ENCODE assay signal across 29 cellular contexts in the genomic region with DNA sequence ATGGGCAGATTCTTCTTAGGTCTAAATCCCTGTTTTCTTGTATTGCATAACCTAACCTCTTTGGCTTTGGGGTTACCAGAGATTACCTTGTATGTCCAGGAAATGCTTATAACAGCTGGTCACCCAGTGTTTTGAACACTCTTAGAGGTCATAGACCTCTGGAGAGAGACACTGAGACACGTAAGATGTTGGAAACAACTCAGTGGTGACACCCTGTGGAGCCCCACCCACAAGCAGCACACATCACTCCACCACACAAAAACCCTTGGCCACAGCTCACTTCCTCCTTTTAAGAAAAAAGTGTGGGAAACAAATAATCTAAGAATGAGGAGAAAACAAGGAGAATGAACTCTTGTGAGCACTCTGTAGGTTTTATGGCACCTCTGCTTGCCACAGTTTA. TPM values are rescaled to one million over a fixed set of nuclear protein-coding genes. Genes with fewer than 3 reads are reported as not detected.
DNase-seq lines count a peak whose midpoint lies in the region; ATAC-seq, FAIRE-seq and TF ChIP-seq lines count a peak whose summit lies in the region.
"Had no signal": no experiment of that assay in that cellular context is flagged by ENCODE, and none has a peak within 500 bp of the region (broad histone marks: within the 10 kb centered on the region; RNA-seq: fewer than 3 reads in every experiment).

No MANE protein-coding gene starts in this region.

- no peak for TF ChIP-seq EP300 in K562 (IDR thresholded peaks at IDR 0.05; ENCODE audit: low read length)

- TF ChIP-seq CTCF in K562 (IDR thresholded peaks at IDR 0.05 in 2 of 3, conservative IDR thresholded peaks at IDR 0.05 in 1 of 3; ENCODE audit: insufficient read depth in 2 of 3, low read depth in 1 of 3, low read length in 3 of 3) (peak in 1 of 3 experiments; percentile 18; a peak in 2 of 6 replicates), gastrocnemius medialis (IDR thresholded peaks at IDR 0.05 in 4 of 5, conservative IDR thresholded peaks at IDR 0.05 in 1 of 5) (no peak), progenitor cell of endocrine pancreas (IDR thresholded peaks at IDR 0.05; ENCODE audit: unreplicated experiment) (no peak)

- no peak overlapping the region for H3K27ac ChIP-seq in K562 (ENCODE audit: extremely low read depth, low read depth, low read length)
- peak overlapping the region; percentile 41 to 61 (median 50) for H3K27ac ChIP-seq in gastrocnemius medialis
- H3K27ac ChIP-seq: RWPE1, transverse colon had no signal

- no peak overlapping the region for H3K27ac Mint-ChIP-seq in progenitor cell of endocrine pancreas
- H3K27ac Mint-ChIP-seq: CD8-positive, alpha-beta T cell; nephron had no signal

- no peak overlapping the region for H3K9ac ChIP-seq in K562 (ENCODE audit: insufficient read depth in 1 of 2, low read depth in 2 of 2, low read length in 2 of 2)

- POLR2A ChIA-PET in K562 (lab: Yijun Ruan, JAX), result no interaction called here

- H3K27me3 Mint-ChIP-seq in progenitor cell of endocrine pancreas, result no peaks in the 10 kb centered on the region

- no peaks in the 10 kb centered on the region for H3K79me2 ChIP-seq in K562 (ENCODE audit: control insufficient read depth, insufficient read depth, low read length)

- no peaks in the 10 kb centered on the region for H3K36me3 ChIP-seq in K562 (ENCODE audit: control insufficient read depth, insufficient read depth, low read length)
- no peaks in the 10 kb centered on the region for H3K36me3 ChIP-seq in gastrocnemius medialis
- H3K36me3 ChIP-seq: transverse colon had no signal

- H3K4me3 ChIP-seq in K562 (no peak overlapping the region), gastrocnemius medialis (no peak overlapping the region)
- H3K4me3 ChIP-seq: transverse colon had no signal

- no TSS peak for BruUV-seq in K562 (replicated peaks; lab: Mats Ljungman, UMichigan)

- H3K9me3 ChIP-seq in K562 (replicated peaks; ENCODE audit: control insufficient read depth, insufficient read depth, low read depth, low read length), result no peaks in the 10 kb centered on the region; the same call in 1 of the 2 replicates
- H3K9me3 ChIP-seq in gastrocnemius medialis, result peaks cover 0 to 5% (median 0%) of the 10 kb centered on the region in 3 donors

- H3K4me2 ChIP-seq in K562 (ENCODE audit: insufficient read depth, low read length), result no peak overlapping the region

- H3K9me3 Mint-ChIP-seq in progenitor cell of endocrine pancreas (ENCODE audit: low read depth), result peaks cover 45% of the 10 kb centered on the region

- no peaks in the 10 kb centered on the region; a peak in 1 of 5 replicates for H3K27me3 ChIP-seq in K562 (ENCODE audit: control insufficient read depth in 2 of 2, insufficient read depth in 2 of 2, low read length in 2 of 2)
- no peaks in the 10 kb centered on the region for H3K27me3 ChIP-seq in gastrocnemius medialis
- H3K27me3 ChIP-seq: transverse colon had no signal

- TF ChIP-seq POLR2A in K562 (conservative IDR thresholded peaks at IDR 0.05), result no peak
- TF ChIP-seq POLR2A in gastrocnemius medialis (IDR thresholded peaks at IDR 0.05), result no peak

- intact Hi-C loops in Right ventricle myocardium inferior (cut with DNase I), result no loop called here
- intact Hi-C loops in left cardiac atrium (cut with DNase I), result no loop called here
- intact Hi-C loops in K562 (cut with micrococcal nuclease), result no loop called here
- intact Hi-C loops in gastrocnemius medialis (cut with DNase I; ENCODE audit: low total_unique reads), result no loop called here

- H3K4me1 ChIP-seq in K562 (replicated peaks in 1 of 2; ENCODE audit: control insufficient read depth in 2 of 2, insufficient read depth in 2 of 2, low read length in 2 of 2) (no peaks in the 10 kb centered on the region), gastrocnemius medialis (no peaks in the 10 kb centered on the region)
- H3K4me1 ChIP-seq: transverse colon had no signal

- peak; percentile 86 for ATAC-seq in Right ventricle myocardium inferior
- ATAC-seq in left cardiac atrium, result no peak
- peak; percentile 75 for ATAC-seq in K562
- ATAC-seq in gastrocnemius medialis, result peak; percentile 69 to 87
- ATAC-seq: CD8-positive, alpha-beta T cell; SK-N-SH treated with all-trans-retinoic acid at 6 μM for 48 hours had no signal

- no peak for FAIRE-seq in K562 (lab: Jason Lieb, UNC)
- FAIRE-seq: A204.1, H54 had no signal

- H4K20me1 ChIP-seq in K562 (replicated peaks; ENCODE audit: control insufficient read depth, insufficient read depth, low read length), result no peaks in the 10 kb centered on the region

- no peak for TF ChIP-seq RAD21 in K562 (CRISPR knock-in tag; conservative IDR thresholded peaks at IDR 0.05 in 1 of 2, IDR thresholded peaks at IDR 0.05 in 1 of 2)

- CTCF ChIA-PET in K562 (lab: Yijun Ruan, JAX; ENCODE audit: low intra/inter-chr PET ratio), result no interaction called here

- peaks cover 5% of the 10 kb centered on the region for H3K36me3 Mint-ChIP-seq in progenitor cell of endocrine pancreas (ENCODE audit: insufficient read depth)
- H3K36me3 Mint-ChIP-seq: CD8-positive, alpha-beta T cell had no signal

- no peak overlapping the region for H3K4me3 Mint-ChIP-seq in progenitor cell of endocrine pancreas (ENCODE audit: low read depth)
- H3K4me3 Mint-ChIP-seq: CD8-positive, alpha-beta T cell; central memory CD8-positive, alpha-beta T cell; nephron had no signal

- 0% methylated on average over 1 of the region's 1 CpG for WGBS in K562 (ENCODE audit: insufficient coverage, low coverage, missing lambda C conversion rate)

- H3K9me1 ChIP-seq in K562 (ENCODE audit: control insufficient read depth, insufficient read depth, low read length), result no peaks in the 10 kb centered on the region

- DNase-seq in Right ventricle myocardium inferior (ENCODE audit: missing footprints) (no peak), left cardiac atrium (no peak), NOMO-1 treated with DMSO at 0.1 percent for 48 hours (lab: John Stamatoyannopoulos, UW; ENCODE audit: unreplicated experiment) (peak; percentile 53), K562 (ENCODE audit: extremely low read depth in 1 of 4, low spot score in 3 of 4) (peak in 2 of 4 experiments; percentile 4 to 16), gastrocnemius medialis (peak; percentile 8 to 59), progenitor cell of endocrine pancreas (ENCODE audit: low spot score, unreplicated experiment) (no peak), NCI-H2029 (lab: John Stamatoyannopoulos, UW) (no peak), HT-29 (ENCODE audit: low spot score) (no peak)
- DNase-seq: activated CD8-positive, alpha-beta memory T cell treated with anti-CD3 and anti-CD28 coated beads for 24 hours; activated gamma-delta T cell treated with Interleukin-2 at 50 U/mL for 16 hours; AML-193; CD8-positive, alpha-beta T cell; dermis blood vessel endothelial cell; DMS 273 treated with DMSO at 0.1 percent for 48 hours; Karpas-422; kidney glomerular epithelial cell; mammary epithelial cell; NCI-H1092 treated with DMSO at 0.1 percent for 48 hours; NCI-H187; NCI-H526; T-helper 2 cell; transverse colon had no signal

- peaks cover 5% of the 10 kb centered on the region for H3K4me1 Mint-ChIP-seq in progenitor cell of endocrine pancreas (ENCODE audit: low read depth)
- H3K4me1 Mint-ChIP-seq: nephron had no signal

- H2AFZ ChIP-seq in K562 (ENCODE audit: low read depth, low read length), result no peak overlapping the region

- in situ Hi-C loops in K562 (cut with MboI) (no loop called here), gastrocnemius medialis (cut with MboI; ENCODE audit: low sequenced_read_pairs in 4 of 4) (no loop called here)

RNA-seq across cellular contexts. Expression of a gene that starts 26.3 kb away (rescaled TPM):
- total RNA-seq in Right ventricle myocardium inferior (19.6 TPM), left cardiac atrium (10 to 100 TPM in 1 of 2 donors, 1 to 10 TPM in 1; 7.2 to 15.6 TPM), K562 (2014; rRNA removed) (not detected in 2 replicates), K562 (2014; rRNA removed; fragmentation: Illumina TruSeq; extraction: Trizol) (not detected in 2 replicates), K562 (2015; rRNA removed; fragmentation: Illumina TruSeq; extraction: Trizol) (not detected in 2 replicates), K562 (2021) (0.56 and 0.69 TPM in 2 replicates), gastrocnemius medialis (10 to 100 TPM; 57.3 to 97.4 (median 70.0) TPM), progenitor cell of endocrine pancreas (0.80 TPM in 1 of 2 replicates, not detected in the other)
- total RNA-seq in K562 (2011; cell fraction: chromatin; rRNA removed; ENCODE audit: low replicate concordance), result not detected in 2 replicates
- total RNA-seq in K562 (2011; cell fraction: nucleolus; rRNA removed), result not detected in 2 replicates
- not detected in 2 replicates for total RNA-seq in K562 (2011; cell fraction: nucleoplasm; rRNA removed)
- polyA plus RNA-seq in K562 (2011; rRNA removed) (not detected in 2 replicates), K562 (2014; fragmentation: Illumina TruSeq; extraction: Trizol) (not detected in 2 replicates), K562 (2014; fragmentation: Nextera tagmentation; extraction: Ambion mirVana) (not detected), K562 (2014; rRNA removed) (not detected in 2 replicates)
- polyA plus RNA-seq in K562 (2011; cell fraction: cytosol; rRNA removed), result not detected in 2 replicates
- polyA plus RNA-seq in K562 (2011; cell fraction: nucleus; rRNA removed), result not detected in 2 replicates
- not detected in 2 replicates for polyA plus RNA-seq in K562 (2012)
- polyA minus RNA-seq in K562 (2011; rRNA and poly(A)+ RNA removed), result not detected in 2 replicates
- polyA minus RNA-seq in K562 (2011; cell fraction: cytosol; rRNA and poly(A)+ RNA removed), result not detected in 2 replicates
- polyA minus RNA-seq in K562 (2011; cell fraction: nucleus; rRNA and poly(A)+ RNA removed), result not detected in 2 replicates
- total RNA-seq in HT-29 (2014; rRNA removed; shearing (Covaris generic)), result 0.23 TPM in 1 of 2 replicates, not detected in the other
- total RNA-seq: CD8-positive, alpha-beta T cell; osteocyte had no signal

RNA-seq across cellular contexts. Expression of a gene that starts 53.7 kb away (rescaled TPM):
- total RNA-seq in Right ventricle myocardium inferior (53.2 TPM), left cardiac atrium (10 to 100 TPM; 66.1 to 72.4 TPM), K562 (2014; rRNA removed) (27.6 and 30.3 TPM in 2 replicates), K562 (2014; rRNA removed; fragmentation: Illumina TruSeq; extraction: Trizol) (39.7 and 42.8 TPM in 2 replicates), K562 (2015; rRNA removed; fragmentation: Illumina TruSeq; extraction: Trizol) (44.4 and 48.1 TPM in 2 replicates), K562 (2021) (36.4 and 37.3 TPM in 2 replicates), gastrocnemius medialis (10 to 100 TPM; 59.5 to 70.2 (median 62.8) TPM), progenitor cell of endocrine pancreas (63.6 and 65.2 TPM in 2 replicates)
- 29.8 and 54.9 TPM in 2 replicates for total RNA-seq in K562 (2011; cell fraction: chromatin; rRNA removed; ENCODE audit: low replicate concordance)
- total RNA-seq in K562 (2011; cell fraction: nucleolus; rRNA removed), result 28.0 and 28.4 TPM in 2 replicates
- 45.5 and 70.0 TPM in 2 replicates for total RNA-seq in K562 (2011; cell fraction: nucleoplasm; rRNA removed)
- polyA plus RNA-seq in K562 (2011; rRNA removed) (39.9 and 40.2 TPM in 2 replicates), K562 (2014; fragmentation: Illumina TruSeq; extraction: Trizol) (39.5 and 49.0 TPM in 2 replicates), K562 (2014; fragmentation: Nextera tagmentation; extraction: Ambion mirVana) (1 to 10 TPM; 7.3 to 9.4 TPM), K562 (2014; rRNA removed) (24.9 and 28.0 TPM in 2 replicates)
- polyA plus RNA-seq in K562 (2011; cell fraction: cytosol; rRNA removed), result 13.1 and 23.9 TPM in 2 replicates
- polyA plus RNA-seq in K562 (2011; cell fraction: nucleus; rRNA removed), result 34.0 and 47.2 TPM in 2 replicates
- 22.4 and 35.0 TPM in 2 replicates for polyA plus RNA-seq in K562 (2012)
- 50.7 and 55.8 TPM in 2 replicates for polyA minus RNA-seq in K562 (2011; rRNA and poly(A)+ RNA removed)
- polyA minus RNA-seq in K562 (2011; cell fraction: cytosol; rRNA and poly(A)+ RNA removed), result 21.3 and 30.0 TPM in 2 replicates
- polyA minus RNA-seq in K562 (2011; cell fraction: nucleus; rRNA and poly(A)+ RNA removed), result 25.3 and 42.8 TPM in 2 replicates
- 34.2 and 42.6 TPM in 2 replicates for total RNA-seq in HT-29 (2014; rRNA removed; shearing (Covaris generic))

Comparison
In these comparisons a context has a peak if more than half of its experiments do, and no peak if none do; other contexts are left out.
1. ATAC-seq: peak in Right ventricle myocardium inferior (single experiment), K562 (single experiment) and gastrocnemius medialis (2 of 2); none in left cardiac atrium (0 of 2).
2. DNase-seq: peak in NOMO-1 treated with DMSO at 0.1 percent for 48 hours (single experiment) and gastrocnemius medialis (2 of 2); none in Right ventricle myocardium inferior (single experiment), left cardiac atrium (single experiment), progenitor cell of endocrine pancreas (single experiment), NCI-H2029 (single experiment) and HT-29 (single experiment).